Comparison of ENCODE assay signal across 8 cellular contexts in the genomic region with DNA sequence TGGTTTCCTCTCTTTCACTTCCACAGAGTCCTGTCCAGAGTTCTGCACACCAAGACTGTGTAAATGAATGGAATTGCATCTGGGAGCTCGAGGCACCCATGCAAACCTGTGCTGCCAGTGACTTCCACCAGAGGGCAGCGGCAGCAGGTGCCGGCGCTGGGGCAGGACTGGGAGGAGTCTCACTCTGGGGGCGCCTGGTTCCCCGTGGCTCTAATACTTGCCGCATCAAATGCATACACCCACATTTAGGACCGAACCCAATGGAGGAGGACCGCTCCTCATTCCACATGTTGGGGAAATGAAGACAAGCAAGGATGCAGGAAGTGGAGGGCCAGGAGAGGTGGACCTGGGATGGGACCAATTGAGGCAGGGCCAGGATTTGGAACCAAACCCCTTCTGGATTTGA. TPM values are rescaled to one million over a fixed set of nuclear protein-coding genes. Genes with fewer than 3 reads are reported as not detected.
DNase-seq lines count a peak whose midpoint lies in the region; ATAC-seq, FAIRE-seq and TF ChIP-seq lines count a peak whose summit lies in the region.

No MANE protein-coding gene starts in this region.

- intact Hi-C loops in Panc1 (cut with micrococcal nuclease; ENCODE audit: unreplicated experiment), result no loop called here
- intact Hi-C loops in sciatic nerve (cut with DNase I), result no loop called here

- peak; percentile 96 for TF ChIP-seq CTCF in C4-2B (conservative IDR thresholded peaks at IDR 0.05)
- TF ChIP-seq CTCF in Panc1 (IDR thresholded peaks at IDR 0.05), result peak; percentile 89

- DNase-seq in H54 (ENCODE audit: insufficient read length, low spot score), result peak; percentile 63
- peak; percentile 25 for DNase-seq in Panc1 (ENCODE audit: low read depth, low spot score)
- DNase-seq in activated T-helper 1 cell treated with anti-CD3 and anti-CD28 coated beads, Interleukin-2, amount 50 U/mL, for 16 hours (ENCODE audit: low read depth in 1 of 2, low spot score in 1 of 2), result peak; percentile 65 to 67
- DNase-seq in germinal center (ENCODE audit: low spot score), result peak; percentile 82
- peak; percentile 74 for DNase-seq in sciatic nerve (ENCODE audit: low spot score)

- FAIRE-seq in H54 (lab: Jason Lieb, UNC), result no peak

- POLR2A ChIA-PET in Panc1 (lab: Charles Lee), result no interaction called here

- ATAC-seq in Panc1 (peak; percentile 87), sciatic nerve (peak; percentile 42), GM21381 (IDR thresholded peaks at IDR 0.05; ENCODE audit: unreplicated experiment) (no peak), GM21619 (IDR thresholded peaks at IDR 0.05; ENCODE audit: unreplicated experiment) (no peak)

- no peak overlapping the region for H3K27ac ChIP-seq in C4-2B
- H3K27ac ChIP-seq in Panc1 (ENCODE audit: low read length), result no peak overlapping the region

- no TSS peak for BruUV-seq in Panc1 (replicated peaks; lab: Mats Ljungman, UMichigan)

- H3K27me3 ChIP-seq in Panc1 (ENCODE audit: control insufficient read depth, insufficient read depth, low read length), result no peaks in the 10 kb centered on the region

- no peaks in the 10 kb centered on the region for H3K36me3 ChIP-seq in Panc1 (ENCODE audit: control insufficient read depth, insufficient read depth, low read length)

- no peaks in the 10 kb centered on the region for H3K4me1 ChIP-seq in Panc1 (ENCODE audit: control insufficient read depth, insufficient read depth, low read length)

- H3K9me3 ChIP-seq in Panc1 (ENCODE audit: control insufficient read depth, insufficient read depth, low read depth, low read length), result no peaks in the 10 kb centered on the region

- CTCF ChIA-PET in Panc1 (lab: Charles Lee), result interaction anchor here (0.5 to 1.0 kb wide), 4 partner anchors 8 to 156 kb away, joined by 3 to 6 read pairs (median 4); no protein-coding TSS in a partner anchor

- TF ChIP-seq POLR2A in H54 (IDR thresholded peaks at IDR 0.05; ENCODE audit: low read depth, low read length), result no peak

- H3K4me3 ChIP-seq in Panc1 (ENCODE audit: low read depth in 2 of 2, low read length in 2 of 2), result no peak overlapping the region

- in situ Hi-C loops in Panc1 (cut with HindIII; ENCODE audit: low pct_unique_long_range_greater_than_20kb, low sequenced_read_pairs), result no loop called here

RNA-seq across cellular contexts. Expression of gene CD6, which starts 1.1 kb away (rescaled TPM):
- total RNA-seq in Panc1 (2021; ENCODE audit: unreplicated experiment) (1.1 TPM), sciatic nerve (2.5 TPM)
- 0.78 TPM for polyA plus RNA-seq in Panc1 (2012; ENCODE audit: insufficient read length)

RNA-seq across cellular contexts. Expression of gene SLC15A3, which starts 18.4 kb away (rescaled TPM):
- 8.7 TPM for total RNA-seq in Panc1 (2021; ENCODE audit: unreplicated experiment)
- polyA plus RNA-seq in Panc1 (2012; ENCODE audit: insufficient read length), result 6.4 TPM
- total RNA-seq in sciatic nerve, result 49.4 TPM

RNA-seq across cellular contexts. Expression of gene TMEM132A, which starts 46.1 kb away (rescaled TPM):
- total RNA-seq in Panc1 (2021; ENCODE audit: unreplicated experiment) (154 TPM), sciatic nerve (34.2 TPM)
- 211 TPM for polyA plus RNA-seq in Panc1 (2012; ENCODE audit: insufficient read length)

RNA-seq across cellular contexts. Expression of gene TMEM109, which starts 56.4 kb away (rescaled TPM):
- total RNA-seq in Panc1 (2021; ENCODE audit: unreplicated experiment), result 91.8 TPM
- 72.0 TPM for polyA plus RNA-seq in Panc1 (2012; ENCODE audit: insufficient read length)
- total RNA-seq in sciatic nerve, result 128 TPM

Comparison
In these comparisons a context has a peak if more than half of its experiments do, and no peak if none do; other contexts are left out.
1. DNase-seq: peak in every context shown above with its lines; median percentile 82 in germinal center; 74 in sciatic nerve; 66 in activated T-helper 1 cell treated with anti-CD3 and anti-CD28 coated beads, Interleukin-2, amount 50 U/mL, for 16 hours; 63 in H54; 25 in Panc1.
2. ATAC-seq: peak in Panc1 (single experiment) and sciatic nerve (single experiment); none in GM21381 (single experiment) and GM21619 (single experiment).